In the genomic region with DNA sequence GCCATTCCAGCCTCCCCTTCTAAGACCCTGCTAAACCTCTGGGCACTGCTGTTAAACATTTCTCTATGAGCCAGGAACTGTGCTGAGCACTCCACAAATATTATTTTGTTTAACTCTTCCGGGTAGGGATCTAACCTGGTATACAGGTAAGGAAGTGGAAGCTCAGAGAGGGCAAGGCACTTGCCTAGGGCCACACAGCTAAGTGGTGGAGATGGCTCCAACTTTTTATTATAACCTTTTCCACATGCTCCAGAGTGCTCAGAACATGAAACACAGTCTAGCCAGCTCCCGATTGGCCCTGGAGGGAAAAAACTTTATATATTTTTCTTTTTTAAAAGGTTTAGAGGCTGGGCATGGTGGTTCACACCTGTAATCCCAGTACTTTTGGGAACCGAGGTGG, we compare ENCODE assay signal across 1 cellular context. TPM values are rescaled to one million over a fixed set of nuclear protein-coding genes. Genes with fewer than 3 reads are reported as not detected.
"Had no signal": no experiment of that assay in that cellular context is flagged by ENCODE, and none has a peak within 500 bp of the region (broad histone marks: within the 10 kb centered on the region; RNA-seq: fewer than 3 reads in every experiment).

No MANE protein-coding gene starts in this region.

RNA-seq across cellular contexts. Expression of a gene that starts 13.6 kb away (rescaled TPM):
- total RNA-seq: G401 had no signal
